Comparison of ENCODE assay signal across 31 cellular contexts in the genomic region with DNA sequence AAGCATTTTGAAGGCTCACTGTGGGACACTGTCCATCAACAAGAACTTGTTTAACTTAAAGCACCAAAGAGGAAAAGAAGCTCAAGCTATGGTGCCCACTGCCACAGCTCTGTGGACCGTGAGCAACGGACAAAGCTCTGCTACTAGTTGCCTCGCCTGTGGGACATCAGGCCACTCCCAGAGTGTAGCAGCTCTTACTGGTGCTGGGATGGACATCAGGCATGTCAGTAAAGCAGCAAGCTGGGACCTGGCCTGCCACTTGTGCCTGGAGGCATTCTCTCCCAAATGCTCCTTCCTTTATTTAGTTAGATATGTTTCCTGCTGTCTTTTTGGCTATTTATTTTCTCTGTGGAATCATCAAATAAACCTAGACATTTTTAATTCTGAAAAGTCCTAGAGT. TPM values are rescaled to one million over a fixed set of nuclear protein-coding genes. Genes with fewer than 3 reads are reported as not detected.
DNase-seq lines count a peak whose midpoint lies in the region; ATAC-seq, FAIRE-seq and TF ChIP-seq lines count a peak whose summit lies in the region.
"Had no signal": no experiment of that assay in that cellular context is flagged by ENCODE, and none has a peak within 500 bp of the region (broad histone marks: within the 10 kb centered on the region; RNA-seq: fewer than 3 reads in every experiment).

No MANE protein-coding gene starts in this region.

- H3K9me1 ChIP-seq in K562 (ENCODE audit: control insufficient read depth, insufficient read depth, low read length) = no peaks in the 10 kb centered on the region

- TF ChIP-seq EP300 in K562 (IDR thresholded peaks at IDR 0.05; ENCODE audit: low read length) = no peak

- no peaks in the 10 kb centered on the region for H3K9me3 Mint-ChIP-seq in activated T-cell treated with anti-CD3 and anti-CD28 coated beads, Interleukin-2, amount 50 U/mL, for 24 hours
- H3K9me3 Mint-ChIP-seq in type B pancreatic cell = no peaks in the 10 kb centered on the region
- H3K9me3 Mint-ChIP-seq: CD4-positive, CD25-positive, alpha-beta regulatory T cell; natural killer cell treated with Interleukin-12 subunit alpha and Interleukin-12 subunit beta and Interleukin-15 and Interleukin-18, amount 100 ng/mL, for 72 hours; stimulated activated effector memory CD8-positive, alpha-beta T cell treated with anti-CD3 and anti-CD28 coated beads, Interleukin-12 subunit alpha, Interleukin-12 subunit beta, amount 100 ng/mL, for 72 hours; T-helper 1 cell treated with Interleukin-12 subunit alpha and Interleukin-12 subunit beta and Interleukin-4 antibody, amounts not matched to agents 30 μg/mL and 1 μg/mL, for 36 hours had no signal

- no peak for TF ChIP-seq CTCF in K562 (IDR thresholded peaks at IDR 0.05 in 2 of 3, conservative IDR thresholded peaks at IDR 0.05 in 1 of 3; ENCODE audit: insufficient read depth in 2 of 3, low read depth in 1 of 3, low read length in 3 of 3)
- no peak for TF ChIP-seq CTCF in type B pancreatic cell (conservative IDR thresholded peaks at IDR 0.05)
- no peak for TF ChIP-seq CTCF in osteoblast (IDR thresholded peaks at IDR 0.05; ENCODE audit: extremely low read depth, low read depth, low read length)

- H3K27me3 Mint-ChIP-seq in activated T-cell treated with anti-CD3 and anti-CD28 coated beads, Interleukin-2, amount 50 U/mL, for 24 hours = no peaks in the 10 kb centered on the region
- H3K27me3 Mint-ChIP-seq in type B pancreatic cell = no peaks in the 10 kb centered on the region
- H3K27me3 Mint-ChIP-seq: CD4-positive, CD25-positive, alpha-beta regulatory T cell; natural killer cell treated with Interleukin-12 subunit alpha and Interleukin-12 subunit beta and Interleukin-15 and Interleukin-18, amount 100 ng/mL, for 72 hours had no signal

- intact Hi-C loops in K562 (cut with micrococcal nuclease) = no loop called here

- H3K4me1 ChIP-seq in K562 (replicated peaks in 1 of 2; ENCODE audit: control insufficient read depth in 2 of 2, insufficient read depth in 2 of 2, low read length in 2 of 2) (no peaks in the 10 kb centered on the region), mesendoderm (ENCODE audit: control insufficient read depth, low read depth, low read length) (peaks cover 4% of the 10 kb centered on the region), osteoblast (ENCODE audit: insufficient read depth, low read length) (no peaks in the 10 kb centered on the region)
- H3K4me1 ChIP-seq: gastroesophageal sphincter, parathyroid adenoma, right atrium auricular region, suprapubic skin had no signal

- no peaks in the 10 kb centered on the region for H4K20me1 ChIP-seq in K562 (replicated peaks; ENCODE audit: control insufficient read depth, insufficient read depth, low read length)
- H4K20me1 ChIP-seq in osteoblast (ENCODE audit: insufficient read depth, low read length) = no peaks in the 10 kb centered on the region

- WGBS in K562 (ENCODE audit: insufficient coverage, low coverage, missing lambda C conversion rate) = 10% methylated on average over 3 of the region's 3 CpGs
- WGBS in mesendoderm (ENCODE audit: extremely low coverage, insufficient coverage, low lambda C conversion rate) = no CpG with 5 or more reads among the region's 3 CpGs

- no peak overlapping the region for H3K9ac ChIP-seq in K562 (ENCODE audit: insufficient read depth in 1 of 2, low read depth in 2 of 2, low read length in 2 of 2)
- no peak overlapping the region for H3K9ac ChIP-seq in mesendoderm (ENCODE audit: low read length)
- H3K9ac ChIP-seq: parathyroid adenoma had no signal

- H3K27me3 ChIP-seq in K562 (ENCODE audit: control insufficient read depth in 2 of 2, insufficient read depth in 2 of 2, low read length in 2 of 2) (no peaks in the 10 kb centered on the region), mesendoderm (ENCODE audit: insufficient read depth, low read length, poor library complexity) (no peaks in the 10 kb centered on the region), osteoblast (ENCODE audit: insufficient read depth, low read length) (no peaks in the 10 kb centered on the region)
- H3K27me3 ChIP-seq: gastroesophageal sphincter, hepatocyte, left lung, right atrium auricular region, suprapubic skin had no signal

- H3K4me3 ChIP-seq in K562 (no peak overlapping the region), mesendoderm (ENCODE audit: low read length) (no peak overlapping the region), osteoblast (ENCODE audit: insufficient read depth, low read length) (no peak overlapping the region)
- H3K4me3 ChIP-seq: gastroesophageal sphincter, GM12878, hepatocyte, left lung, right atrium auricular region, suprapubic skin had no signal

- H2BK5ac ChIP-seq in mesendoderm (ENCODE audit: low read length) = no peak overlapping the region

- POLR2A ChIA-PET in K562 (lab: Yijun Ruan, JAX) = interaction anchor here (0.6 to 0.7 kb wide), 2 partner anchors 11 to 45 kb away, joined by 3 read pairs; no protein-coding TSS in a partner anchor

- in situ Hi-C loops in K562 (cut with MboI) = no loop called here
- in situ Hi-C loops in G401 (cut with HindIII; ENCODE audit: low sequenced_read_pairs) = no loop called here

- H4K5ac ChIP-seq in mesendoderm (ENCODE audit: low read length) = no peak overlapping the region

- no peak overlapping the region for H2AK5ac ChIP-seq in mesendoderm (ENCODE audit: low read length)

- H3K18ac ChIP-seq in mesendoderm (ENCODE audit: low read length) = no peak overlapping the region

- H2BK15ac ChIP-seq in mesendoderm (replicated peaks; ENCODE audit: low read depth) = no peak overlapping the region

- no peak for FAIRE-seq in K562 (lab: Jason Lieb, UNC)
- FAIRE-seq: astrocyte, D721Med, GM12878, urothelium cell line had no signal

- no peak overlapping the region for H2AFZ ChIP-seq in K562 (ENCODE audit: low read depth, low read length)
- no peak overlapping the region for H2AFZ ChIP-seq in osteoblast (ENCODE audit: low read length)
- H2AFZ ChIP-seq: hepatocyte, parathyroid adenoma had no signal

- BruUV-seq in K562 (replicated peaks; lab: Mats Ljungman, UMichigan) = no TSS peak

- no peak overlapping the region for H4K8ac ChIP-seq in mesendoderm (ENCODE audit: low read depth, low read length)

- no peak overlapping the region for H3K27ac ChIP-seq in K562 (ENCODE audit: extremely low read depth, low read depth, low read length)
- no peak overlapping the region for H3K27ac ChIP-seq in mesendoderm (ENCODE audit: low read depth, low read length)
- no peak overlapping the region for H3K27ac ChIP-seq in osteoblast (ENCODE audit: low read depth, low read length)
- H3K27ac ChIP-seq: gastroesophageal sphincter, hepatocyte, left lung, parathyroid adenoma, right atrium auricular region had no signal

- CTCF ChIA-PET in K562 (lab: Yijun Ruan, JAX; ENCODE audit: low intra/inter-chr PET ratio) = no interaction called here

- no peak for DNase-seq in activated T-cell treated with anti-CD3 and anti-CD28 coated beads, Interleukin-2, amount 50 U/mL, for 24 hours
- no peak for DNase-seq in activated T-cell treated with anti-CD3 and anti-CD28 coated beads, Interleukin-2, amount 50 U/mL, for 48 hours
- DNase-seq in K562 (ENCODE audit: extremely low read depth in 1 of 4, low spot score in 3 of 4) (no peak), mesendoderm (peak; percentile 71), type B pancreatic cell (ENCODE audit: extremely low spot score, unreplicated experiment) (no peak), G401 (ENCODE audit: low spot score) (no peak), osteoblast (ENCODE audit: insufficient read length, low spot score, missing footprints) (no peak)
- DNase-seq: activated CD4-positive, alpha-beta T cell treated with anti-CD3 and anti-CD28 coated beads for 1 hour; activated CD8-positive, alpha-beta T cell treated with anti-CD3 and anti-CD28 coated beads, Interleukin-2, amount 10 ng/mL, durations not matched to agents 7 days and 5 days; activated gamma-delta T cell; activated T-cell treated with anti-CD3 and anti-CD28 coated beads for 4 hours; caudate nucleus; CD4-positive, CD25-positive, alpha-beta regulatory T cell; left lung; midbrain; NCI-H1105 treated with DMSO at 0.1 percent for 48 hours; NCI-H2029; stimulated activated CD4-positive, alpha-beta T cell treated with anti-CD3 and anti-CD28 coated beads, Interleukin-4, amount 100 ng/mL, for 24 hours had no signal

- no peak overlapping the region for H3K23ac ChIP-seq in mesendoderm (ENCODE audit: low read length)

- H3K79me2 ChIP-seq in K562 (ENCODE audit: control insufficient read depth, insufficient read depth, low read length) (no peaks in the 10 kb centered on the region), mesendoderm (ENCODE audit: control insufficient read depth, insufficient read depth, low read length) (no peaks in the 10 kb centered on the region), osteoblast (ENCODE audit: insufficient read depth, low read length) (no peaks in the 10 kb centered on the region)
- H3K79me2 ChIP-seq: hepatocyte, parathyroid adenoma had no signal

- H2BK120ac ChIP-seq in mesendoderm (ENCODE audit: low read depth, low read length) = no peak overlapping the region

- H3K56ac ChIP-seq in mesendoderm (ENCODE audit: low read length) = peak overlapping the region; percentile 36

- TF ChIP-seq POLR2A in K562 (conservative IDR thresholded peaks at IDR 0.05) = no peak

- no peak overlapping the region for H3K4me3 Mint-ChIP-seq in activated T-cell treated with anti-CD3 and anti-CD28 coated beads, Interleukin-2, amount 50 U/mL, for 24 hours
- H3K4me3 Mint-ChIP-seq in type B pancreatic cell = no peak overlapping the region
- H3K4me3 Mint-ChIP-seq: activated CD8-positive, alpha-beta T cell treated with anti-CD3 and anti-CD28 coated beads, Interleukin-2, amount 10 ng/mL, durations not matched to agents 7 days and 5 days; CD4-positive, CD25-positive, alpha-beta regulatory T cell; natural killer cell treated with Interleukin-12 subunit alpha and Interleukin-12 subunit beta and Interleukin-15 and Interleukin-18, amount 100 ng/mL, for 72 hours; stimulated activated effector memory CD8-positive, alpha-beta T cell treated with anti-CD3 and anti-CD28 coated beads, Interleukin-12 subunit alpha, Interleukin-12 subunit beta, amount 100 ng/mL, for 72 hours; T-helper 1 cell treated with Interleukin-12 subunit alpha and Interleukin-12 subunit beta and Interleukin-4 antibody, amounts not matched to agents 30 μg/mL and 1 μg/mL, for 36 hours had no signal

- peak overlapping the region; percentile 60 for H3K27ac Mint-ChIP-seq in activated T-cell treated with anti-CD3 and anti-CD28 coated beads, Interleukin-2, amount 50 U/mL, for 24 hours
- H3K27ac Mint-ChIP-seq in type B pancreatic cell = peak overlapping the region; percentile 48
- H3K27ac Mint-ChIP-seq: activated CD8-positive, alpha-beta T cell treated with anti-CD3 and anti-CD28 coated beads, Interleukin-2, amount 10 ng/mL, durations not matched to agents 7 days and 5 days; CD4-positive, CD25-positive, alpha-beta regulatory T cell; natural killer cell treated with Interleukin-12 subunit alpha and Interleukin-12 subunit beta and Interleukin-15 and Interleukin-18, amount 100 ng/mL, for 72 hours; stimulated activated effector memory CD8-positive, alpha-beta T cell treated with anti-CD3 and anti-CD28 coated beads, Interleukin-12 subunit alpha, Interleukin-12 subunit beta, amount 100 ng/mL, for 72 hours; T-helper 1 cell treated with Interleukin-12 subunit alpha and Interleukin-12 subunit beta and Interleukin-4 antibody, amounts not matched to agents 30 μg/mL and 1 μg/mL, for 36 hours had no signal

- H3K36me3 Mint-ChIP-seq in activated T-cell treated with anti-CD3 and anti-CD28 coated beads, Interleukin-2, amount 50 U/mL, for 24 hours (ENCODE audit: low read depth) = peaks cover 29% of the 10 kb centered on the region
- H3K36me3 Mint-ChIP-seq in type B pancreatic cell = no peaks in the 10 kb centered on the region
- H3K36me3 Mint-ChIP-seq: natural killer cell treated with Interleukin-12 subunit alpha and Interleukin-12 subunit beta and Interleukin-15 and Interleukin-18, amount 100 ng/mL, for 72 hours had no signal

- H3K4me1 Mint-ChIP-seq in activated T-cell treated with anti-CD3 and anti-CD28 coated beads, Interleukin-2, amount 50 U/mL, for 24 hours (ENCODE audit: low read depth) = peaks cover 14% of the 10 kb centered on the region
- peaks cover 3% of the 10 kb centered on the region for H3K4me1 Mint-ChIP-seq in type B pancreatic cell (ENCODE audit: unreplicated experiment)
- H3K4me1 Mint-ChIP-seq: stimulated activated effector memory CD8-positive, alpha-beta T cell treated with anti-CD3 and anti-CD28 coated beads, Interleukin-12 subunit alpha, Interleukin-12 subunit beta, amount 100 ng/mL, for 72 hours had no signal

- H3K79me1 ChIP-seq in mesendoderm (ENCODE audit: low read length) = no peaks in the 10 kb centered on the region

- ATAC-seq in K562 (peak; percentile 70), GM18867 (IDR thresholded peaks at IDR 0.05; ENCODE audit: unreplicated experiment) (no peak)
- ATAC-seq: activated CD8-positive, alpha-beta T cell treated with anti-CD3 and anti-CD28 coated beads, Interleukin-2, amount 10 ng/mL, durations not matched to agents 7 days and 5 days; gastroesophageal sphincter; GM12878; left lung; natural killer cell treated with Interleukin-12 subunit alpha and Interleukin-12 subunit beta and Interleukin-15 and Interleukin-18, amount 100 ng/mL, for 72 hours; stimulated activated effector memory CD8-positive, alpha-beta T cell treated with anti-CD3 and anti-CD28 coated beads, Interleukin-12 subunit alpha, Interleukin-12 subunit beta, amount 100 ng/mL, for 72 hours had no signal

- no peak overlapping the region for H3K4ac ChIP-seq in mesendoderm (ENCODE audit: low read depth, low read length)

- TF ChIP-seq RAD21 in K562 (CRISPR knock-in tag; conservative IDR thresholded peaks at IDR 0.05 in 1 of 2, IDR thresholded peaks at IDR 0.05 in 1 of 2) = no peak

- no peaks in the 10 kb centered on the region for H3K36me3 ChIP-seq in K562 (ENCODE audit: control insufficient read depth, insufficient read depth, low read length)
- no peaks in the 10 kb centered on the region for H3K36me3 ChIP-seq in mesendoderm (ENCODE audit: control insufficient read depth, insufficient read depth, low read length)
- no peaks in the 10 kb centered on the region for H3K36me3 ChIP-seq in osteoblast (ENCODE audit: insufficient read depth, low read length)
- H3K36me3 ChIP-seq: gastroesophageal sphincter, right atrium auricular region, suprapubic skin had no signal

- H3K4me2 ChIP-seq in K562 (ENCODE audit: insufficient read depth, low read length) = no peak overlapping the region
- H3K4me2 ChIP-seq in mesendoderm (ENCODE audit: low read length) = no peak overlapping the region
- H3K4me2 ChIP-seq in osteoblast (ENCODE audit: insufficient read depth, low read length) = no peak overlapping the region
- H3K4me2 ChIP-seq: hepatocyte had no signal

- H3K9me3 ChIP-seq in K562 (replicated peaks; ENCODE audit: control insufficient read depth, insufficient read depth, low read depth, low read length) (no peaks in the 10 kb centered on the region), osteoblast (ENCODE audit: low read depth, low read length) (no peaks in the 10 kb centered on the region)
- H3K9me3 ChIP-seq: gastroesophageal sphincter, left lung, right atrium auricular region, suprapubic skin had no signal

RNA-seq across cellular contexts. Expression of a gene that starts 46.7 kb away (rescaled TPM):
- 0.30 and 0.39 TPM in 2 replicates for total RNA-seq in K562 (2011; cell fraction: chromatin; rRNA removed; ENCODE audit: low replicate concordance)
- 0.13 TPM in 1 of 2 replicates, not detected in the other for total RNA-seq in K562 (2011; cell fraction: nucleolus; rRNA removed)
- total RNA-seq in K562 (2011; cell fraction: nucleoplasm; rRNA removed) = 0.07 and 0.08 TPM in 2 replicates
- total RNA-seq in K562 (2014; rRNA removed) = 0.27 and 2.1 TPM in 2 replicates
- total RNA-seq in K562 (2014; rRNA removed; fragmentation: Illumina TruSeq; extraction: Trizol) = 1.8 and 2.4 TPM in 2 replicates
- 1.6 and 2.0 TPM in 2 replicates for total RNA-seq in K562 (2015; rRNA removed; fragmentation: Illumina TruSeq; extraction: Trizol)
- total RNA-seq in K562 (2021) = 1.6 and 2.0 TPM in 2 replicates
- polyA plus RNA-seq in K562 (2011; rRNA removed) = 0.04 and 0.13 TPM in 2 replicates
- polyA plus RNA-seq in K562 (2011; cell fraction: cytosol; rRNA removed) = under 0.01 and 0.04 TPM in 2 replicates
- 0.01 TPM in 2 replicates for polyA plus RNA-seq in K562 (2011; cell fraction: nucleus; rRNA removed)
- 1.1 and 25.7 TPM in 2 replicates for polyA plus RNA-seq in K562 (2012)
- 0.58 and 0.96 TPM in 2 replicates for polyA plus RNA-seq in K562 (2014; fragmentation: Illumina TruSeq; extraction: Trizol)
- under 1 TPM; 0.38 to 0.73 TPM for polyA plus RNA-seq in K562 (2014; fragmentation: Nextera tagmentation; extraction: Ambion mirVana)
- polyA plus RNA-seq in K562 (2014; rRNA removed) = 0.56 and 1.6 TPM in 2 replicates
- polyA minus RNA-seq in K562 (2011; rRNA and poly(A)+ RNA removed) = 0.06 and 0.11 TPM in 2 replicates
- polyA minus RNA-seq in K562 (2011; cell fraction: cytosol; rRNA and poly(A)+ RNA removed) = not detected in 2 replicates
- polyA minus RNA-seq in K562 (2011; cell fraction: nucleus; rRNA and poly(A)+ RNA removed) = under 0.01 and 0.13 TPM in 2 replicates
- 12.8 TPM for polyA plus RNA-seq in mesendoderm (2013, experiment 1 of 2)
- polyA plus RNA-seq in mesendoderm (2013, experiment 2 of 2) = 11.9 TPM
- total RNA-seq in type B pancreatic cell (ENCODE audit: low replicate concordance) = 11.1 and 70.9 TPM in 2 replicates
- total RNA-seq in G401 (2014; rRNA removed; shearing (Covaris generic)) = not detected in 2 replicates
- total RNA-seq in osteoblast = 1.8 and 2.9 TPM in 2 replicates
